9 cellular contexts compared by ENCODE assay signal in genomic region chr12:52026267-52026666, GRCh38. TPM values are rescaled to one million over a fixed set of nuclear protein-coding genes. Genes with fewer than 3 reads are reported as not detected.
DNase-seq lines count a peak whose midpoint lies in the region; ATAC-seq and TF ChIP-seq lines count a peak whose summit lies in the region.
"Had no signal": no experiment of that assay in that cellular context is flagged by ENCODE, and none has a peak within 500 bp of the region (broad histone marks: within the 10 kb centered on the region; RNA-seq: fewer than 3 reads in every experiment).

No MANE protein-coding gene starts in this region.

- H3K27me3 ChIP-seq in HUES6 (ENCODE audit: control insufficient read depth, insufficient read depth, low read length) (peaks cover 29% of the 10 kb centered on the region), hepatocyte (peaks cover 8% of the 10 kb centered on the region)

- no peaks in the 10 kb centered on the region for H3K79me2 ChIP-seq in hepatocyte

- H3K27ac Mint-ChIP-seq in activated CD4-positive, alpha-beta memory T cell treated with anti-CD3 and anti-CD28 coated beads, Interleukin-2, amount 10 ng/mL, durations not matched to agents 7 days and 5 days = peak overlapping the region; percentile 98
- peak overlapping the region; percentile 78 for H3K27ac Mint-ChIP-seq in stimulated activated memory B cell treated with anti-CD40 and anti-IgM and Interleukin-4, amounts not matched to agents 10 μg/mL and 1 μg/mL and 100 μg/mL, for 72 hours

- no peak overlapping the region for H2AFZ ChIP-seq in hepatocyte

- H4K20me1 ChIP-seq in hepatocyte (ENCODE audit: insufficient read depth, poor library complexity, severe bottlenecking) = no peaks in the 10 kb centered on the region

- no peak for TF ChIP-seq CTCF in hepatocyte (IDR thresholded peaks at IDR 0.05; ENCODE audit: poor library complexity)

- no peaks in the 10 kb centered on the region for H3K36me3 Mint-ChIP-seq in activated CD4-positive, alpha-beta memory T cell treated with anti-CD3 and anti-CD28 coated beads, Interleukin-2, amount 10 ng/mL, durations not matched to agents 7 days and 5 days (ENCODE audit: low read depth)
- H3K36me3 Mint-ChIP-seq in stimulated activated memory B cell treated with anti-CD40 and anti-IgM and Interleukin-4, amounts not matched to agents 10 μg/mL and 1 μg/mL and 100 μg/mL, for 72 hours = no peaks in the 10 kb centered on the region

- peaks cover 25% of the 10 kb centered on the region for H3K4me1 ChIP-seq in HUES6 (ENCODE audit: control insufficient read depth, insufficient read depth, low read length)
- peaks cover 4% of the 10 kb centered on the region for H3K4me1 ChIP-seq in hepatocyte (ENCODE audit: insufficient read depth)

- no peak overlapping the region for H3K27ac ChIP-seq in HUES6 (ENCODE audit: low read depth, low read length)
- no peak overlapping the region for H3K27ac ChIP-seq in hepatocyte

- no peak for ATAC-seq in stimulated activated memory B cell treated with anti-CD40 and anti-IgM and Interleukin-4, amounts not matched to agents 10 μg/mL and 1 μg/mL and 100 μg/mL, for 72 hours
- ATAC-seq in GM21737 (IDR thresholded peaks at IDR 0.05; ENCODE audit: unreplicated experiment) = no peak

- H3K4me3 ChIP-seq in HUES6 (ENCODE audit: low read depth, low read length) (peak overlapping the region; percentile 59; the same call in 1 of the 2 replicates), hepatocyte (no peak overlapping the region)

- H3K36me3 ChIP-seq in HUES6 (ENCODE audit: control insufficient read depth, insufficient read depth, low read length) = no peaks in the 10 kb centered on the region
- H3K36me3 ChIP-seq in hepatocyte (replicated peaks; ENCODE audit: insufficient read depth, low read depth) = no peaks in the 10 kb centered on the region

- POLR2A ChIA-PET in activated CD4-positive, alpha-beta memory T cell treated with anti-CD3 and anti-CD28 coated beads, Interleukin-2, amount 10 ng/mL, durations not matched to agents 7 days and 5 days (lab: Charles Lee) = interaction anchor here (0.8 to 11.8 kb wide), 13 partner anchors 9 to 95 kb away, joined by 3 to 117 read pairs (median 8); partner anchors contain the start of genes ATG101, NR4A1 and TAMALIN

- no peaks in the 10 kb centered on the region for H3K9me2 ChIP-seq in hepatocyte (replicated peaks; ENCODE audit: insufficient read depth)

- no peak overlapping the region for H3K4me3 Mint-ChIP-seq in activated CD4-positive, alpha-beta memory T cell treated with anti-CD3 and anti-CD28 coated beads, Interleukin-2, amount 10 ng/mL, durations not matched to agents 7 days and 5 days
- H3K4me3 Mint-ChIP-seq in stimulated activated memory B cell treated with anti-CD40 and anti-IgM and Interleukin-4, amounts not matched to agents 10 μg/mL and 1 μg/mL and 100 μg/mL, for 72 hours = no peak overlapping the region

- CTCF ChIA-PET in activated CD4-positive, alpha-beta memory T cell treated with anti-CD3 and anti-CD28 coated beads, Interleukin-2, amount 10 ng/mL, durations not matched to agents 7 days and 5 days (lab: Charles Lee) = interaction anchor here (1.0 to 12.6 kb wide), 24 partner anchors 11 to 980 kb away, joined by 3 to 309 read pairs (median 25); partner anchors contain the start of genes ATG101, EIF4B, NR4A1 and SMIM41

- peak overlapping the region; percentile 81 for H3K4me2 ChIP-seq in hepatocyte

- WGBS in hepatocyte (ENCODE audit: low lambda C conversion rate, missing lambda C conversion rate) = 91% methylated on average over 5 of the region's 5 CpGs

- no peaks in the 10 kb centered on the region for H3K9me3 ChIP-seq in HUES6 (ENCODE audit: control insufficient read depth, insufficient read depth, low read depth, low read length)
- H3K9me3 ChIP-seq in hepatocyte (ENCODE audit: low read depth) = no peaks in the 10 kb centered on the region

- peaks cover 33% of the 10 kb centered on the region for H3K4me1 Mint-ChIP-seq in activated CD4-positive, alpha-beta memory T cell treated with anti-CD3 and anti-CD28 coated beads, Interleukin-2, amount 10 ng/mL, durations not matched to agents 7 days and 5 days
- H3K4me1 Mint-ChIP-seq in stimulated activated memory B cell treated with anti-CD40 and anti-IgM and Interleukin-4, amounts not matched to agents 10 μg/mL and 1 μg/mL and 100 μg/mL, for 72 hours = peaks cover 51% of the 10 kb centered on the region

- H3K9me3 Mint-ChIP-seq in activated CD4-positive, alpha-beta memory T cell treated with anti-CD3 and anti-CD28 coated beads, Interleukin-2, amount 10 ng/mL, durations not matched to agents 7 days and 5 days = no peaks in the 10 kb centered on the region
- no peaks in the 10 kb centered on the region for H3K9me3 Mint-ChIP-seq in stimulated activated memory B cell treated with anti-CD40 and anti-IgM and Interleukin-4, amounts not matched to agents 10 μg/mL and 1 μg/mL and 100 μg/mL, for 72 hours
- H3K9me3 Mint-ChIP-seq: effector memory CD8-positive, alpha-beta T cell had no signal

- H3K27me3 Mint-ChIP-seq in activated CD4-positive, alpha-beta memory T cell treated with anti-CD3 and anti-CD28 coated beads, Interleukin-2, amount 10 ng/mL, durations not matched to agents 7 days and 5 days = peaks cover 3% of the 10 kb centered on the region
- no peaks in the 10 kb centered on the region for H3K27me3 Mint-ChIP-seq in stimulated activated memory B cell treated with anti-CD40 and anti-IgM and Interleukin-4, amounts not matched to agents 10 μg/mL and 1 μg/mL and 100 μg/mL, for 72 hours
- H3K27me3 Mint-ChIP-seq: effector memory CD8-positive, alpha-beta T cell had no signal

- DNase-seq in activated CD4-positive, alpha-beta memory T cell treated with anti-CD3 and anti-CD28 coated beads, Interleukin-2, amount 10 ng/mL, durations not matched to agents 7 days and 5 days = no peak
- no peak for DNase-seq in hepatocyte (ENCODE audit: low spot score)
- DNase-seq in NCI-H1092 (lab: John Stamatoyannopoulos, UW) = no peak
- no peak for DNase-seq in DMS53 (lab: John Stamatoyannopoulos, UW)

- no peak overlapping the region for H3K9ac ChIP-seq in HUES6 (ENCODE audit: low read length)

RNA-seq across cellular contexts. Expression of gene TAMALIN, which starts 19.5 kb away (rescaled TPM):
- 1 to 10 TPM; 5.8 to 7.4 TPM for total RNA-seq in activated CD4-positive, alpha-beta memory T cell treated with anti-CD3 and anti-CD28 coated beads, Interleukin-2, amount 10 ng/mL, durations not matched to agents 7 days and 5 days
- total RNA-seq in hepatocyte = 4.0 and 8.0 TPM in 2 replicates
- 9.9 and 17.0 TPM in 2 replicates for polyA plus RNA-seq in hepatocyte

RNA-seq across cellular contexts. Expression of gene NR4A1, which starts 25.0 kb away (rescaled TPM):
- 10 to 100 TPM; 10.0 to 10.5 TPM for total RNA-seq in activated CD4-positive, alpha-beta memory T cell treated with anti-CD3 and anti-CD28 coated beads, Interleukin-2, amount 10 ng/mL, durations not matched to agents 7 days and 5 days
- 39.2 and 59.2 TPM in 2 replicates for total RNA-seq in hepatocyte
- 131 and 165 TPM in 2 replicates for polyA plus RNA-seq in hepatocyte

RNA-seq across cellular contexts. Expression of gene ATG101, which starts 43.5 kb away (rescaled TPM):
- 10 to 100 TPM; 30.5 to 30.8 TPM for total RNA-seq in activated CD4-positive, alpha-beta memory T cell treated with anti-CD3 and anti-CD28 coated beads, Interleukin-2, amount 10 ng/mL, durations not matched to agents 7 days and 5 days
- 55.9 and 61.6 TPM in 2 replicates for total RNA-seq in hepatocyte
- 52.0 and 57.7 TPM in 2 replicates for polyA plus RNA-seq in hepatocyte

RNA-seq across cellular contexts. Expression of gene SMIM41, which starts 53.2 kb away (rescaled TPM):
- total RNA-seq in activated CD4-positive, alpha-beta memory T cell treated with anti-CD3 and anti-CD28 coated beads, Interleukin-2, amount 10 ng/mL, durations not matched to agents 7 days and 5 days = not detected
- not detected in 2 replicates for total RNA-seq in hepatocyte
- 0.15 TPM in 1 of 2 replicates, not detected in the other for polyA plus RNA-seq in hepatocyte
- total RNA-seq: HT1080 had no signal
